8 cellular contexts compared by ENCODE assay signal in genomic region chr7:128697301-128697905, GRCh38. TPM values are rescaled to one million over a fixed set of nuclear protein-coding genes. Genes with fewer than 3 reads are reported as not detected.
DNase-seq lines count a peak whose midpoint lies in the region; ATAC-seq, FAIRE-seq and TF ChIP-seq lines count a peak whose summit lies in the region.

No MANE protein-coding gene starts in this region.

- H3K27me3 ChIP-seq in H1 (replicated peaks in 1 of 4; ENCODE audit: control insufficient read depth in 3 of 4, extremely low read depth in 1 of 4, insufficient read depth in 3 of 4, low read length in 3 of 4): no peaks in the 10 kb centered on the region; a peak in 2 of 7 replicates
- peaks cover 50% of the 10 kb centered on the region for H3K27me3 ChIP-seq in suprapubic skin

- peak in 1 of 2 experiments; percentile 69; a peak in 2 of 3 replicates for TF ChIP-seq POLR2A in H1 (IDR thresholded peaks at IDR 0.05; ENCODE audit: control extremely low read depth in 1 of 2, low read depth in 2 of 2, low read length in 2 of 2)
- TF ChIP-seq POLR2A in suprapubic skin (IDR thresholded peaks at IDR 0.05): no peak

- peak overlapping the region; percentile 37 to 74; a peak in 3 of 4 replicates for H3K4me2 ChIP-seq in H1 (ENCODE audit: insufficient read depth in 1 of 2, low read depth in 2 of 2, low read length in 2 of 2)

- H3K9ac ChIP-seq in H1 (replicated peaks in 1 of 4; ENCODE audit: extremely low read depth in 1 of 4, low read depth in 3 of 4, low read length in 3 of 4): peak overlapping the region in 3 of 4 experiments; percentile 55 to 59 (median 57); a peak in 4 of 7 replicates

- H3K9me3 ChIP-seq in H1 (ENCODE audit: insufficient read depth in 2 of 2, low read depth in 1 of 2, low read length in 1 of 2): no peaks in the 10 kb centered on the region
- no peaks in the 10 kb centered on the region for H3K9me3 ChIP-seq in suprapubic skin

- H3K56ac ChIP-seq in H1 (replicated peaks; ENCODE audit: insufficient read length, low read depth, low read length): peak overlapping the region; percentile 47

- H2BK15ac ChIP-seq in H1 (ENCODE audit: low read length): no peak overlapping the region

- no peak overlapping the region for H4K5ac ChIP-seq in H1 (ENCODE audit: insufficient read length, low read depth, low read length)

- H3K14ac ChIP-seq in H1 (ENCODE audit: insufficient read length): no peak overlapping the region

- H3K36me3 ChIP-seq in H1 (ENCODE audit: control insufficient read depth in 2 of 4, insufficient read depth in 4 of 4, low read length in 3 of 4): no peaks in the 10 kb centered on the region
- H3K36me3 ChIP-seq in suprapubic skin: no peaks in the 10 kb centered on the region

- ATAC-seq in HG03354 (IDR thresholded peaks at IDR 0.05; ENCODE audit: poor library complexity, severe bottlenecking, unreplicated experiment): peak; percentile 53
- no peak for ATAC-seq in HG03039 (IDR thresholded peaks at IDR 0.05; ENCODE audit: unreplicated experiment)

- peak overlapping the region; percentile 72 for H2AFZ ChIP-seq in H1 (ENCODE audit: low read length)

- peak; percentile 23 to 31 for TF ChIP-seq RAD21 in H1 (IDR thresholded peaks at IDR 0.05 in 1 of 2, conservative IDR thresholded peaks at IDR 0.05 in 1 of 2; ENCODE audit: low read depth in 2 of 2, low read length in 2 of 2)

- FAIRE-seq in H1 (lab: Jason Lieb, UNC): no peak

- no peak overlapping the region for H2AK5ac ChIP-seq in H1 (ENCODE audit: low read depth, low read length)

- POLR2A ChIA-PET in H1 (lab: Charles Lee; ENCODE audit: partially characterized antibody): interaction anchor here (0.9 to 2.0 kb wide), 7 partner anchors 9 to 58 kb away, joined by 3 to 6 read pairs (median 4); partner anchors contain the start of gene CALU

- H3K18ac ChIP-seq in H1 (ENCODE audit: extremely low read depth, low read length): peak overlapping the region; percentile 83

- peak overlapping the region; percentile 71; the same call in 1 of the 2 replicates for H2BK5ac ChIP-seq in H1 (ENCODE audit: low read depth, low read length)

- peaks cover 3 to 16% (median 5%) of the 10 kb centered on the region in 4 experiments for H3K4me1 ChIP-seq in H1 (replicated peaks in 1 of 4; ENCODE audit: control insufficient read depth in 3 of 4, insufficient read depth in 4 of 4, low read length in 3 of 4)
- peaks cover 9% of the 10 kb centered on the region for H3K4me1 ChIP-seq in suprapubic skin

- WGBS in H1 (ENCODE audit: extremely low coverage in 1 of 2, insufficient coverage in 1 of 2, insufficient read length in 1 of 2, insufficient replicate concordance in 2 of 2, low coverage in 1 of 2, low lambda C conversion rate in 2 of 2, missing lambda C conversion rate in 1 of 2), 2 experiments: 3% methylated on average over 37 of the region's 37 CpGs; no CpG with 5 or more reads in 1 of the 2 experiments
- 6% methylated on average over 30 of the region's 37 CpGs for WGBS in suprapubic skin

- TF ChIP-seq CTCF in H1 (IDR thresholded peaks at IDR 0.05; ENCODE audit: control extremely low read depth in 1 of 3, insufficient read depth in 1 of 3, low read depth in 1 of 3, low read length in 3 of 3): peak; percentile 58 to 65 (median 62)
- TF ChIP-seq CTCF in suprapubic skin (IDR thresholded peaks at IDR 0.05): no peak

- H3K23me2 ChIP-seq in H1 (ENCODE audit: low read depth, low read length): no peaks in the 10 kb centered on the region

- no peaks in the 10 kb centered on the region for H4K20me1 ChIP-seq in H1 (replicated peaks in 1 of 2; ENCODE audit: control insufficient read depth in 1 of 2, insufficient read depth in 2 of 2, low read length in 2 of 2)

- CTCF ChIA-PET in H1 (lab: Charles Lee; ENCODE audit: partially characterized antibody): interaction anchor here (0.6 to 2.9 kb wide), 8 partner anchors 11 to 89 kb away, joined by 3 to 10 read pairs (median 8); partner anchors contain the start of gene GARIN1A

- H3K79me1 ChIP-seq in H1 (ENCODE audit: low read depth, low read length): no peaks in the 10 kb centered on the region

- H4K91ac ChIP-seq in H1 (replicated peaks; ENCODE audit: insufficient read length, low read length): peak overlapping the region; percentile 11

- H3K27ac ChIP-seq in H1 (ENCODE audit: low read depth, low read length): no peak overlapping the region
- H3K27ac ChIP-seq in suprapubic skin: no peak overlapping the region

- no peak overlapping the region for H3K23ac ChIP-seq in H1 (ENCODE audit: insufficient read length)

- TF ChIP-seq EP300 in H1 (IDR thresholded peaks at IDR 0.05; ENCODE audit: borderline replicate concordance in 1 of 2, low read depth in 2 of 2, low read length in 2 of 2) (no peak), suprapubic skin (IDR thresholded peaks at IDR 0.05) (no peak)

- DNase-seq in AG08396 (ENCODE audit: low spot score) (peak; percentile 80), H1 (ENCODE audit: low read depth in 1 of 2, low spot score in 2 of 2) (peak in 1 of 2 experiments; percentile 97), myocyte (ENCODE audit: low read depth) (peak; percentile 68), suprapubic skin (ENCODE audit: low spot score in 2 of 2) (peak in 1 of 2 donors; percentile 82), HK-2 (ENCODE audit: unreplicated experiment) (no peak)
- peak; percentile 79 for DNase-seq in activated CD4-positive, alpha-beta T cell treated with anti-CD3 and anti-CD28 coated beads for 48 hours

- no peak overlapping the region for H2BK20ac ChIP-seq in H1 (ENCODE audit: low read length)

- no peaks in the 10 kb centered on the region for H3K79me2 ChIP-seq in H1 (ENCODE audit: control insufficient read depth in 1 of 2, insufficient read depth in 2 of 2, low read length in 2 of 2)

- H3K4ac ChIP-seq in H1 (replicated peaks; ENCODE audit: insufficient read length, low read depth, low read length): peak overlapping the region; percentile 10

- no peak overlapping the region for H2BK120ac ChIP-seq in H1 (replicated peaks; ENCODE audit: low read depth, low read length)

- H2BK12ac ChIP-seq in H1 (ENCODE audit: low read depth, low read length): no peak overlapping the region

- H3K4me3 ChIP-seq in H1 (ENCODE audit: extremely low read depth in 1 of 4, insufficient read depth in 2 of 4, low read depth in 3 of 4, low read length in 4 of 4) (peak overlapping the region; percentile 32 to 74 (median 56)), suprapubic skin (peak overlapping the region; percentile 38)

- peak overlapping the region; percentile 96; the same call in 1 of the 2 replicates for H4K8ac ChIP-seq in H1 (ENCODE audit: extremely low read depth, insufficient read depth, low read length)

TF ChIP-seq in H1, 55 proteins besides CTCF, POLR2A, EP300 and RAD21 (continues in another document):
- TF ChIP-seq YY1 (IDR thresholded peaks at IDR 0.05; ENCODE audit: low read depth, low read length): no peak
- TF ChIP-seq FOSL1 (IDR thresholded peaks at IDR 0.05; ENCODE audit: insufficient read depth, low read depth, low read length): no peak
- TF ChIP-seq E2F6 (IDR thresholded peaks at IDR 0.05): peak; percentile 6; the same call in 1 of the 2 replicates
- no peak for TF ChIP-seq NRF1 (IDR thresholded peaks at IDR 0.05; ENCODE audit: low read depth, low read length)
- no peak for TF ChIP-seq BACH1 (IDR thresholded peaks at IDR 0.05; ENCODE audit: low read length)
- TF ChIP-seq TEAD4 (IDR thresholded peaks at IDR 0.05; ENCODE audit: low read depth, low read length): peak; percentile 74
- 0 out of 2 replicates have a peak, but pooled peaks have one; percentile 4 for TF ChIP-seq JUND (IDR thresholded peaks at IDR 0.05; ENCODE audit: low read length)
- peak; percentile 30 for TF ChIP-seq NANOG (IDR thresholded peaks at IDR 0.05; ENCODE audit: insufficient read depth, low read depth, low read length, poor library complexity, severe bottlenecking)
- no peak for TF ChIP-seq GABPA (IDR thresholded peaks at IDR 0.05; ENCODE audit: borderline replicate concordance, insufficient read depth, low read length)
- TF ChIP-seq ZNF274 (IDR thresholded peaks at IDR 0.05; ENCODE audit: borderline replicate concordance, extremely low read depth, low read length): no peak
- peak; percentile 84 for TF ChIP-seq CREB1 (IDR thresholded peaks at IDR 0.05)
- TF ChIP-seq SIRT6 (IDR thresholded peaks at IDR 0.05; ENCODE audit: low read length): no peak
- 0 out of 4 replicates have a peak, but pooled peaks of 1 of the 2 experiments have one; percentile 50 for TF ChIP-seq SIN3A (conservative IDR thresholded peaks at IDR 0.05 in 1 of 2, IDR thresholded peaks at IDR 0.05 in 1 of 2; ENCODE audit: low read depth in 1 of 2, low read length in 2 of 2)

RNA-seq across cellular contexts. Expression of gene GARIN1A, which starts 25.3 kb away (rescaled TPM):
- total RNA-seq in H1 (2021; fragmentation: NEBNext Ultra II Directional; extraction: Animal tissue kit (Norgen Biotek cat#: 25700)): 0.29 and 0.34 TPM in 2 replicates
- 0.03 TPM in 1 of 2 replicates, not detected in the other for polyA plus RNA-seq in H1 (2011; rRNA removed)
- polyA plus RNA-seq in H1 (2011; cell fraction: cytosol; rRNA removed): 0.01 TPM
- polyA plus RNA-seq in H1 (2011; cell fraction: nucleus; rRNA removed): 0.44 TPM
- 0.05 to 0.08 TPM (median 0.06 TPM) in 3 of 4 replicates, not detected in the other for polyA plus RNA-seq in H1 (2012, experiment 1 of 2)
- 0.16 TPM for polyA plus RNA-seq in H1 (2012, experiment 2 of 2)
- under 0.01 TPM for polyA plus RNA-seq in H1 (2013, experiment 1 of 2)
- 0.02 TPM for polyA plus RNA-seq in H1 (2013, experiment 2 of 2)
- polyA minus RNA-seq in H1 (2011; rRNA and poly(A)+ RNA removed): 0.03 TPM in 1 of 2 replicates, not detected in the other
- not detected for polyA minus RNA-seq in H1 (2011; cell fraction: cytosol; rRNA and poly(A)+ RNA removed)
- not detected for polyA minus RNA-seq in H1 (2011; cell fraction: nucleus; rRNA and poly(A)+ RNA removed)
- total RNA-seq in myocyte: 1.3 and 1.5 TPM in 2 replicates
- 3.8 TPM for polyA plus RNA-seq in myocyte (2012)
- total RNA-seq in suprapubic skin: 1 to 10 TPM in 3 of 4 donors, under 1 TPM in 1; 0.42 to 3.5 (median 1.3) TPM

RNA-seq across cellular contexts. Expression of gene CALU, which starts 41.8 kb away (rescaled TPM):
- total RNA-seq in H1 (2021; fragmentation: NEBNext Ultra II Directional; extraction: Animal tissue kit (Norgen Biotek cat#: 25700)): 169 and 170 TPM in 2 replicates
- 36.2 and 67.2 TPM in 2 replicates for polyA plus RNA-seq in H1 (2011; rRNA removed)
- 86.8 TPM for polyA plus RNA-seq in H1 (2011; cell fraction: cytosol; rRNA removed)
- 24.5 TPM for polyA plus RNA-seq in H1 (2011; cell fraction: nucleus; rRNA removed)
- 111 to 179 TPM (median 130 TPM) in 4 replicates for polyA plus RNA-seq in H1 (2012, experiment 1 of 2)
- polyA plus RNA-seq in H1 (2012, experiment 2 of 2): 16.1 TPM
- 264 TPM for polyA plus RNA-seq in H1 (2013, experiment 1 of 2)
- 334 TPM for polyA plus RNA-seq in H1 (2013, experiment 2 of 2)
- 66.5 and 93.6 TPM in 2 replicates for polyA minus RNA-seq in H1 (2011; rRNA and poly(A)+ RNA removed)
- polyA minus RNA-seq in H1 (2011; cell fraction: cytosol; rRNA and poly(A)+ RNA removed): 59.4 TPM
- polyA minus RNA-seq in H1 (2011; cell fraction: nucleus; rRNA and poly(A)+ RNA removed): 47.6 TPM
- total RNA-seq in myocyte (672 and 951 TPM in 2 replicates), suprapubic skin (10 to 100 TPM; 32.4 to 44.1 (median 36.7) TPM)
- 810 TPM for polyA plus RNA-seq in myocyte (2012)

Comparison
In these comparisons a context has a peak if more than half of its experiments do, and no peak if none do; other contexts are left out.
1. CTCF ChIP-seq: peak in H1 (3 of 3); none in suprapubic skin (0 of 2).